ENCODE assay signal across 34 cellular contexts in the genomic region with DNA sequence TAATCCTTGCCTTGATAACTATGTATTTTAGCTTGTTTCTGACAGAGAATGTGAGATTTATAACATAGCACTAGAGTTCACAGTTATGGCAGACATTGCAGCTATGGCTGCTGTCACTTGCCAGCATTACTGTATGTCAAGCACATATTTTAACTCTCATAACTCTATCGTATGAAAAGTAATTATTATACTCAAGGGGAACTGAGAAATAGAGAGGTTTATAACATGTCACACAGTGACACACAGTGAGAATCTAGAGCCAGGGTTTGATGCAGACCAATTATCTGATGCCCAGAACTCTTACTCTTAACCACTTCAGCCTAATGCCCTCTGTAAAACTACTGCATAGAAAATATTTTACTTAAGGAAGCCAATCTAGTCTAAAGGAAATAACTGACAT.
"Had no signal": no experiment of that assay in that cellular context is flagged by ENCODE, and none has a peak within 500 bp of the region (broad histone marks: within the 10 kb centered on the region; RNA-seq: fewer than 3 reads in every experiment).

No MANE protein-coding gene starts in this region.

- H3K4me3 ChIP-seq: MG63 had no signal

- H3K9ac ChIP-seq: KMS-11 had no signal

- H3K36me3 ChIP-seq: MG63 had no signal

- H3K4me2 ChIP-seq: KMS-11 had no signal

- DNase-seq: Karpas-422, Kasumi-1, MG63, MM.1S, MV-4-11, NCI-H1048, NCI-H1092, NCI-H1092 treated with DMSO at 0.1 percent for 48 hours, NCI-H1105, NCI-H1105 treated with DMSO at 0.1 percent for 48 hours, NCI-H1417, NCI-H1417 treated with DMSO at 0.1 percent for 48 hours, NCI-H1436, NCI-H1436 treated with DMSO at 0.1 percent for 48 hours, NCI-H146, NCI-H1694, NCI-H1694 treated with DMSO at 0.1 percent for 48 hours, NCI-H187, NCI-H187 treated with DMSO at 0.1 percent for 48 hours, NCI-H1930, NCI-H2029, NCI-H2029 treated with DMSO at 0.1 percent for 48 hours, NCI-H2081, NCI-H2081 treated with DMSO at 0.1 percent for 48 hours, NCI-H2107, NCI-H2171, NCI-H2171 treated with DMSO at 0.1 percent for 48 hours, NCI-H2227 treated with DMSO at 0.1 percent for 48 hours, NCI-H226, NCI-H345, NCI-H446, NCI-H446 treated with DMSO at 0.1 percent for 48 hours, NCI-H510A had no signal

- H3K27me3 ChIP-seq: MG63 had no signal

- H3K27ac ChIP-seq: KMS-11 had no signal

- H3K9me3 ChIP-seq: MG63 had no signal
